13 cellular contexts compared by ENCODE assay signal in genomic region chr13:100530645-100531044, GRCh38. TPM values are rescaled to one million over a fixed set of nuclear protein-coding genes. Genes with fewer than 3 reads are reported as not detected.
DNase-seq lines count a peak whose midpoint lies in the region; ATAC-seq and TF ChIP-seq lines count a peak whose summit lies in the region.
"Had no signal": no experiment of that assay in that cellular context is flagged by ENCODE, and none has a peak within 500 bp of the region (broad histone marks: within the 10 kb centered on the region; RNA-seq: fewer than 3 reads in every experiment).

No MANE protein-coding gene starts in this region.

- WGBS in sigmoid colon, 2 donors = 83 to 84% methylated on average over 8 of the region's 8 CpGs

- no peak overlapping the region for H3K27ac ChIP-seq in sigmoid colon
- H3K27ac ChIP-seq: epithelial cell of prostate had no signal

- peak overlapping the region; percentile 13 for H3K9ac ChIP-seq in NT2/D1 (ENCODE audit: insufficient read length, low read depth)

- H3K4me1 ChIP-seq in NT2/D1 (ENCODE audit: insufficient read depth, insufficient read length) (peaks cover 9% of the 10 kb centered on the region), sigmoid colon (peaks cover 0 to 4% (median 0%) of the 10 kb centered on the region in 4 donors)

- ATAC-seq in HG02938 (IDR thresholded peaks at IDR 0.05; ENCODE audit: unreplicated experiment) = no peak

- DNase-seq in NCI-H2081 (lab: John Stamatoyannopoulos, UW) (peak; percentile 50 to 87), NCI-H2081 treated with DMSO at 0.1 percent for 48 hours (lab: John Stamatoyannopoulos, UW) (no peak), NT2/D1 (ENCODE audit: low read depth, low spot score) (no peak), globus pallidus (ENCODE audit: low spot score) (peak; percentile 54), sigmoid colon (peak; percentile 67), EL (no peak), inferior parietal cortex (ENCODE audit: extremely low spot score) (no peak)
- DNase-seq: activated B cell treated with CpG ODN at 0.5 μM for 24 hours; activated naive CD8-positive, alpha-beta T cell treated with anti-CD3 and anti-CD28 coated beads for 36 hours; Caco-2 had no signal

- intact Hi-C loops in sigmoid colon (cut with DNase I) = no loop called here

- H3K4me3 ChIP-seq in NT2/D1 (ENCODE audit: insufficient read length, low read depth) = no peak overlapping the region
- no peak overlapping the region for H3K4me3 ChIP-seq in sigmoid colon
- H3K4me3 ChIP-seq: smooth muscle cell had no signal

- H3K36me3 ChIP-seq in NT2/D1 (ENCODE audit: insufficient read depth, insufficient read length, low read length) (peaks cover 2% of the 10 kb centered on the region), sigmoid colon (peaks cover 0 to 32% (median 2%) of the 10 kb centered on the region in 4 donors)

- TF ChIP-seq CTCF in sigmoid colon (IDR thresholded peaks at IDR 0.05) = no peak

- H3K27me3 ChIP-seq in NT2/D1 (ENCODE audit: insufficient read depth, insufficient read length) (no peaks in the 10 kb centered on the region), sigmoid colon (no peaks in the 10 kb centered on the region)

- H3K9me3 ChIP-seq in NT2/D1 (ENCODE audit: insufficient read depth, low read length) (no peaks in the 10 kb centered on the region), sigmoid colon (no peaks in the 10 kb centered on the region)
- H3K9me3 ChIP-seq: Caco-2 had no signal

- no peak for TF ChIP-seq EP300 in sigmoid colon (IDR thresholded peaks at IDR 0.05)

- TF ChIP-seq POLR2A in sigmoid colon (IDR thresholded peaks at IDR 0.05) = no peak

RNA-seq across cellular contexts. Expression of gene GGACT, which starts 57.9 kb away (rescaled TPM):
- total RNA-seq in sigmoid colon = 1 to 10 TPM in 3 of 4 donors, under 1 TPM in 1; 0.99 to 2.2 (median 1.9) TPM
- 1 to 10 TPM; 2.9 to 3.0 (median 3.0) TPM for polyA plus RNA-seq in sigmoid colon

Comparison
In these comparisons a context has a peak if more than half of its experiments do, and no peak if none do; other contexts are left out.
1. DNase-seq: peak in NCI-H2081 (2 of 2), globus pallidus (single experiment) and sigmoid colon (single experiment); none in NCI-H2081 treated with DMSO at 0.1 percent for 48 hours (single experiment), NT2/D1 (single experiment), EL (single experiment) and inferior parietal cortex (single experiment).